12 cellular contexts compared by ENCODE assay signal in genomic region chr5:139091439-139092156, GRCh38.
A peak's percentile ranks its signal among the peaks of the same experiment; 100 is the strongest.
DNase-seq lines count a peak whose midpoint lies in the region; ATAC-seq, FAIRE-seq and TF ChIP-seq lines count a peak whose summit lies in the region.
"Had no signal": no experiment of that assay in that cellular context is flagged by ENCODE, and none has a peak within 500 bp of the region (broad histone marks: within the 10 kb centered on the region; RNA-seq: fewer than 3 reads in every experiment).

No MANE protein-coding gene starts in this region.

- H3K27me3 ChIP-seq in A673 (replicated peaks; ENCODE audit: insufficient read depth, low read depth, low read length, poor library complexity) (no peaks in the 10 kb centered on the region), HCT116 (ENCODE audit: insufficient read depth, low read length) (no peaks in the 10 kb centered on the region), GM12878 (replicated peaks in 1 of 2; ENCODE audit: control insufficient read depth in 2 of 2, insufficient read depth in 2 of 2, low read length in 1 of 2) (no peaks in the 10 kb centered on the region), HepG2 (ENCODE audit: control insufficient read depth in 1 of 2, insufficient read depth in 2 of 2, low read length in 2 of 2) (no peaks in the 10 kb centered on the region)
- H3K27me3 ChIP-seq: BLaER1, SJCRH30 had no signal

- H3K27ac ChIP-seq in A673 (ENCODE audit: low read depth, low read length, poor library complexity, severe bottlenecking) (no peak overlapping the region), HCT116 (ENCODE audit: low read depth, low read length) (no peak overlapping the region), GM12878 (ENCODE audit: control insufficient read depth, insufficient read depth) (no peak overlapping the region), HepG2 (ENCODE audit: extremely low read length, insufficient read depth, low read length) (no peak overlapping the region)
- H3K27ac ChIP-seq: BLaER1, SJCRH30 had no signal

- no peaks in the 10 kb centered on the region for H3K4me1 ChIP-seq in A673 (ENCODE audit: insufficient read depth, low read length, poor library complexity, severe bottlenecking)
- H3K4me1 ChIP-seq in HCT116 (ENCODE audit: control insufficient read depth in 1 of 2, insufficient read depth in 2 of 2, low read length in 2 of 2): no peaks in the 10 kb centered on the region
- H3K4me1 ChIP-seq in GM12878 (ENCODE audit: control insufficient read depth, insufficient read depth, low read length): peaks cover 36% of the 10 kb centered on the region
- 0 out of 2 replicates have a peak, but pooled peaks cover 10% of the 10 kb centered on the region for H3K4me1 ChIP-seq in HepG2 (ENCODE audit: insufficient read depth, low read length)
- H3K4me1 ChIP-seq: SJCRH30 had no signal

- BruUV-seq in A673 (replicated peaks; lab: Mats Ljungman, UMichigan): no TSS peak
- BruUV-seq in HCT116 (replicated peaks; lab: Mats Ljungman, UMichigan): no TSS peak
- no TSS peak for BruUV-seq in GM12878 (replicated peaks; lab: Mats Ljungman, UMichigan)
- no TSS peak for BruUV-seq in HepG2 (replicated peaks; lab: Mats Ljungman, UMichigan)

- CTCF ChIA-PET in A673 (lab: Charles Lee): no interaction called here
- CTCF ChIA-PET in HCT116 (lab: Charles Lee): no interaction called here
- CTCF ChIA-PET in GM12878 (lab: Yijun Ruan, JAX): interaction anchor here (1.0 kb wide), 1 partner anchor 154 kb away, joined by 3 read pairs; no protein-coding TSS in a partner anchor
- CTCF ChIA-PET in HepG2 (lab: Yijun Ruan, JAX; ENCODE audit: low intra/inter-chr PET ratio, low total read pairs): no interaction called here
- CTCF ChIA-PET in activated CD4-positive, alpha-beta memory T cell treated with anti-CD3 and anti-CD28 coated beads, Interleukin-2, amount 10 ng/mL, durations not matched to agents 7 days and 5 days (lab: Charles Lee): no interaction called here

- intact Hi-C loops in A673 (cut with micrococcal nuclease; ENCODE audit: unreplicated experiment): no loop called here
- intact Hi-C loops in HCT116 (cut with micrococcal nuclease): no loop called here
- intact Hi-C loops in GM12878 (cut with micrococcal nuclease; ENCODE audit: unreplicated experiment): loop anchor here (5.0 kb wide), 1 partner anchor 171 kb away; no protein-coding TSS in a partner anchor
- intact Hi-C loops in HepG2 (cut with micrococcal nuclease; ENCODE audit: unreplicated experiment): no loop called here

- H2AFZ ChIP-seq in HCT116 (ENCODE audit: low read depth, low read length, poor library complexity, severe bottlenecking) (no peak overlapping the region), GM12878 (ENCODE audit: control insufficient read depth, low read depth, low read length) (no peak overlapping the region), HepG2 (ENCODE audit: low read length) (no peak overlapping the region)

- H3K4me2 ChIP-seq in HCT116 (ENCODE audit: low read length) (no peak overlapping the region), GM12878 (ENCODE audit: control insufficient read depth, insufficient read depth) (no peak overlapping the region), HepG2 (ENCODE audit: low read depth, low read length) (no peak overlapping the region)
- H3K4me2 ChIP-seq: BLaER1 had no signal

- FAIRE-seq in GM12878 (lab: Jason Lieb, UNC) (no peak), HepG2 (lab: Jason Lieb, UNC) (no peak)

- H3K27ac Mint-ChIP-seq in activated CD4-positive, alpha-beta memory T cell treated with anti-CD3 and anti-CD28 coated beads, Interleukin-2, amount 10 ng/mL, durations not matched to agents 7 days and 5 days: no peak overlapping the region

- H4K20me1 ChIP-seq in HCT116 (ENCODE audit: insufficient read depth) (no peaks in the 10 kb centered on the region), GM12878 (ENCODE audit: control insufficient read depth, insufficient read depth) (no peaks in the 10 kb centered on the region), HepG2 (ENCODE audit: insufficient read depth, low read length) (0 out of 2 replicates have a peak, but pooled peaks cover 3% of the 10 kb centered on the region)
- H4K20me1 ChIP-seq: BLaER1 had no signal

- no peak for TF ChIP-seq POLR2A in HCT116 (IDR thresholded peaks at IDR 0.05; ENCODE audit: borderline replicate concordance, extremely low read depth, insufficient read depth, insufficient read length)
- TF ChIP-seq POLR2A in GM12878 (IDR thresholded peaks at IDR 0.05; ENCODE audit: low read depth, low read length): no peak
- TF ChIP-seq POLR2A in HepG2 (IDR thresholded peaks at IDR 0.05; ENCODE audit: insufficient read depth in 1 of 2, low read depth in 2 of 2, low read length in 2 of 2): no peak

- ATAC-seq in HCT116: no peak
- peak; percentile 8; the same call in 1 of the 3 replicates for ATAC-seq in GM12878
- peak; percentile 51; the same call in 2 of the 3 replicates for ATAC-seq in HepG2
- ATAC-seq in HG02981 (IDR thresholded peaks at IDR 0.05; ENCODE audit: unreplicated experiment): no peak

- TF ChIP-seq CTCF in A673 (conservative IDR thresholded peaks at IDR 0.05; ENCODE audit: low read depth, low read length) (peak; percentile 20; the same call in 1 of the 2 replicates), HCT116 (IDR thresholded peaks at IDR 0.05 in 2 of 3, conservative IDR thresholded peaks at IDR 0.05 in 1 of 3; ENCODE audit: borderline replicate concordance in 1 of 3, insufficient read depth in 1 of 3, low read depth in 2 of 3, low read length in 2 of 3) (no peak), GM12878 (IDR thresholded peaks at IDR 0.05 in 2 of 3, conservative IDR thresholded peaks at IDR 0.05 in 1 of 3; ENCODE audit: control insufficient read depth in 2 of 3, extremely low read depth in 1 of 3, insufficient read depth in 1 of 3, low read depth in 3 of 3, low read length in 3 of 3) (peak; percentile 16 to 51 (median 42); a peak in 4 of 6 replicates), HepG2 (CRISPR knock-in tag; IDR thresholded peaks at IDR 0.05) (peak; percentile 32; the same call in 1 of the 2 replicates)

- H3K36me3 ChIP-seq in A673 (ENCODE audit: insufficient read depth, low read length, poor library complexity, severe bottlenecking): no peaks in the 10 kb centered on the region
- no peaks in the 10 kb centered on the region for H3K36me3 ChIP-seq in HCT116 (ENCODE audit: control insufficient read depth in 1 of 2, insufficient read depth in 2 of 2, low read length in 2 of 2)
- no peaks in the 10 kb centered on the region; a peak in 1 of 4 replicates for H3K36me3 ChIP-seq in GM12878 (ENCODE audit: control insufficient read depth in 2 of 2, insufficient read depth in 2 of 2, low read length in 1 of 2)
- H3K36me3 ChIP-seq in HepG2 (replicated peaks in 1 of 2; ENCODE audit: control insufficient read depth in 1 of 2, insufficient read depth in 2 of 2, low read length in 2 of 2): no peaks in the 10 kb centered on the region
- H3K36me3 ChIP-seq: BLaER1, SJCRH30 had no signal

- H3K79me2 ChIP-seq in HCT116 (ENCODE audit: insufficient read depth, low read length) (no peaks in the 10 kb centered on the region), GM12878 (ENCODE audit: control insufficient read depth, insufficient read depth, low read length) (no peaks in the 10 kb centered on the region), HepG2 (ENCODE audit: insufficient read depth, low read length) (no peaks in the 10 kb centered on the region)

- H3K4me3 ChIP-seq in A673 (ENCODE audit: low read depth, low read length, poor library complexity, severe bottlenecking) (no peak overlapping the region), HCT116 (replicated peaks in 1 of 2; ENCODE audit: low read depth in 1 of 2, low read length in 2 of 2) (no peak overlapping the region), GM12878 (no peak overlapping the region), HepG2 (replicated peaks in 1 of 3; ENCODE audit: insufficient read depth in 1 of 3, low read depth in 2 of 3, low read length in 3 of 3) (no peak overlapping the region)
- H3K4me3 ChIP-seq: BLaER1, SJCRH30 had no signal

- peaks cover 29% of the 10 kb centered on the region for H3K4me1 Mint-ChIP-seq in activated CD4-positive, alpha-beta memory T cell treated with anti-CD3 and anti-CD28 coated beads, Interleukin-2, amount 10 ng/mL, durations not matched to agents 7 days and 5 days

- H3K36me3 Mint-ChIP-seq in activated CD4-positive, alpha-beta memory T cell treated with anti-CD3 and anti-CD28 coated beads, Interleukin-2, amount 10 ng/mL, durations not matched to agents 7 days and 5 days (ENCODE audit: low read depth): peaks cover 9% of the 10 kb centered on the region

- no peaks in the 10 kb centered on the region for H3K27me3 Mint-ChIP-seq in activated CD4-positive, alpha-beta memory T cell treated with anti-CD3 and anti-CD28 coated beads, Interleukin-2, amount 10 ng/mL, durations not matched to agents 7 days and 5 days

- H3K9me3 Mint-ChIP-seq in activated CD4-positive, alpha-beta memory T cell treated with anti-CD3 and anti-CD28 coated beads, Interleukin-2, amount 10 ng/mL, durations not matched to agents 7 days and 5 days: no peaks in the 10 kb centered on the region

- WGBS in GM12878 (ENCODE audit: insufficient coverage, insufficient replicate concordance, low lambda C conversion rate, missing lambda C conversion rate): 89% methylated on average over 5 of the region's 5 CpGs
- 87% methylated on average over 5 of the region's 5 CpGs for WGBS in HepG2 (ENCODE audit: low lambda C conversion rate)

- H3K9me3 ChIP-seq in A673 (ENCODE audit: low read depth, low read length, poor library complexity, severe bottlenecking) (no peaks in the 10 kb centered on the region), HCT116 (ENCODE audit: control insufficient read depth in 1 of 2, insufficient read depth in 1 of 2, low read depth in 1 of 2, low read length in 2 of 2) (no peaks in the 10 kb centered on the region), GM12878 (replicated peaks; ENCODE audit: control insufficient read depth, insufficient read depth, low read length) (no peaks in the 10 kb centered on the region), HepG2 (ENCODE audit: low read length) (no peaks in the 10 kb centered on the region)
- H3K9me3 ChIP-seq: BLaER1, SJCRH30 had no signal

- no peak for TF ChIP-seq EP300 in GM12878 (IDR thresholded peaks at IDR 0.05; ENCODE audit: borderline replicate concordance in 1 of 2, control insufficient read depth in 1 of 2, low read depth in 2 of 2, low read length in 2 of 2)
- no peak for TF ChIP-seq EP300 in HepG2 (IDR thresholded peaks at IDR 0.05; ENCODE audit: low read depth in 2 of 2, low read length in 2 of 2)
- TF ChIP-seq EP300 in HepG2 (CRISPR knock-in tag; IDR thresholded peaks at IDR 0.05; ENCODE audit: borderline replicate concordance): no peak

- RAD21 ChIA-PET in HCT116 (lab: Charles Lee; ENCODE audit: low non-redundant PET in 1 of 2, low total read pairs in 2 of 2, uncharacterized antibody in 2 of 2, unreplicated experiment in 2 of 2): no interaction called here
- RAD21 ChIA-PET in GM12878 (lab: Charles Lee; ENCODE audit: unreplicated experiment): interaction anchor here (0.6 to 1.1 kb wide), 3 partner anchors 154 to 328 kb away, joined by 3 to 4 read pairs (median 3); no protein-coding TSS in a partner anchor

- H3K9ac ChIP-seq in HCT116 (ENCODE audit: low read length) (no peak overlapping the region), GM12878 (ENCODE audit: control insufficient read depth, insufficient read depth, low read length) (no peak overlapping the region), HepG2 (ENCODE audit: insufficient read depth, low read depth, low read length) (no peak overlapping the region)
- H3K9ac ChIP-seq: BLaER1 had no signal

- in situ Hi-C loops in GM12878 (cut with MboI): no loop called here
- in situ Hi-C loops in HepG2 (cut with HindIII; ENCODE audit: extremely low pct_ligation_motif_present, low pct_unique_long_range_greater_than_20kb): no loop called here

- SMC1A ChIA-PET in GM12878 (lab: Charles Lee; ENCODE audit: uncharacterized antibody, unreplicated experiment): interaction anchor here (1.0 kb wide), 1 partner anchor 160 kb away, joined by 3 read pairs; no protein-coding TSS in a partner anchor

- no peak for DNase-seq in A673 (ENCODE audit: low spot score)
- DNase-seq in HCT116 (ENCODE audit: low read depth, low spot score): no peak
- no peak for DNase-seq in GM12878 (ENCODE audit: low read depth, low spot score)
- no peak for DNase-seq in HepG2 (ENCODE audit: low spot score)
- no peak for DNase-seq in COLO829 (ENCODE audit: low spot score)
- no peak for DNase-seq in activated CD4-positive, alpha-beta memory T cell treated with anti-CD3 and anti-CD28 coated beads, Interleukin-2, amount 10 ng/mL, durations not matched to agents 7 days and 5 days
- DNase-seq in HPDE6-E6E7 (ENCODE audit: extremely low spot score): no peak
- DNase-seq: activated gamma-delta T cell; SJCRH30; stimulated activated CD4-positive, alpha-beta T cell treated with anti-CD3 and anti-CD28 coated beads, Interleukin-15, amount 100 ng/mL, for 24 hours had no signal

- H3K4me3 Mint-ChIP-seq in activated CD4-positive, alpha-beta memory T cell treated with anti-CD3 and anti-CD28 coated beads, Interleukin-2, amount 10 ng/mL, durations not matched to agents 7 days and 5 days: no peak overlapping the region

- no peaks in the 10 kb centered on the region for H3K9me2 ChIP-seq in HCT116 (ENCODE audit: insufficient read depth)

- TF ChIP-seq RAD21 in HCT116 (IDR thresholded peaks at IDR 0.05; ENCODE audit: low read depth) (peak; percentile 30; the same call in 1 of the 2 replicates), GM12878 (IDR thresholded peaks at IDR 0.05; ENCODE audit: insufficient read depth, low read depth, low read length) (peak; percentile 75), HepG2 (CRISPR knock-in tag; IDR thresholded peaks at IDR 0.05) (no peak)

- POLR2A ChIA-PET in A673 (lab: Charles Lee; ENCODE audit: low non-redundant PET) (no interaction called here), HCT116 (lab: Charles Lee) (no interaction called here), GM12878 (lab: Charles Lee) (no interaction called here), HepG2 (lab: Yijun Ruan, JAX) (no interaction called here)
- POLR2A ChIA-PET in activated CD4-positive, alpha-beta memory T cell treated with anti-CD3 and anti-CD28 coated beads, Interleukin-2, amount 10 ng/mL, durations not matched to agents 7 days and 5 days (lab: Charles Lee): no interaction called here

Comparison
In these comparisons a context has a peak if more than half of its experiments do, and no peak if none do; other contexts are left out.
1. CTCF ChIP-seq: peak in A673 (single experiment), GM12878 (3 of 3) and HepG2 (single experiment); none in HCT116 (0 of 3).
2. ATAC-seq: peak in GM12878 (single experiment) and HepG2 (single experiment); none in HCT116 (single experiment) and HG02981 (single experiment).